1 cellular context compared by ENCODE assay signal in the genomic region with DNA sequence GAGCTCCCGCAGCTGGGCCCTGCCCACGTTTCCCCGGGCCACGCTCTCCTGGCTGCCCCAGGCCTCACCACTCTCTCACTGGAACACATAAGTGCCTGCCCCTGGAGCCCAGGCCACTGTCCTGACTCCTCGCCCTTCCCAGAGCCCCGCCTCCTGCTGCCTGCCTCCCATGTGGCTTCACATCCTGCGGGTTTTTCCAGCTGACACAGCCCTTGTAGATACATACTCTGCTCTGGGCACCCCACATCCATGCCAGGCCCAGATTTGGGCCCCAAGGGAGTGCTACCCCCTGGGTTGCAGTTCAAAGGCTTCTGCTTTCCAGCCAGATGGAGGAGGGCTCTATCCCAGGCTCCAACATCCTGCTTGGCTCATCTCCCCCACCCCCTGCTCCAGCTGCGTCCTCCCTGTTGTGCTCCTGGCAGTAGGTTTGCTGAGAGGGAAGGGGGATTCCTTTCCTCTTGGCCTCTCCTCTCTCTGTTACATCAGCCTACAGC.
TF ChIP-seq lines count a peak whose summit lies in the region.

No MANE protein-coding gene starts in this region.

TF ChIP-seq in SK-N-SH, 30 proteins besides CTCF, POLR2A, EP300 and RAD21 (continued from another document):
- TF ChIP-seq REST (IDR thresholded peaks at IDR 0.05; ENCODE audit: low read depth, low read length) = no peak
- TF ChIP-seq GABPA (IDR thresholded peaks at IDR 0.05; ENCODE audit: low read depth) = no peak
- no peak for TF ChIP-seq RCOR1 (IDR thresholded peaks at IDR 0.05; ENCODE audit: low read length)
- no peak for TF ChIP-seq USF2 (IDR thresholded peaks at IDR 0.05; ENCODE audit: borderline replicate concordance, low read depth, low read length)
- no peak for TF ChIP-seq TEAD4 (IDR thresholded peaks at IDR 0.05; ENCODE audit: borderline replicate concordance, insufficient read depth)
